Comparison of ENCODE assay signal across 20 cellular contexts in the genomic region with DNA sequence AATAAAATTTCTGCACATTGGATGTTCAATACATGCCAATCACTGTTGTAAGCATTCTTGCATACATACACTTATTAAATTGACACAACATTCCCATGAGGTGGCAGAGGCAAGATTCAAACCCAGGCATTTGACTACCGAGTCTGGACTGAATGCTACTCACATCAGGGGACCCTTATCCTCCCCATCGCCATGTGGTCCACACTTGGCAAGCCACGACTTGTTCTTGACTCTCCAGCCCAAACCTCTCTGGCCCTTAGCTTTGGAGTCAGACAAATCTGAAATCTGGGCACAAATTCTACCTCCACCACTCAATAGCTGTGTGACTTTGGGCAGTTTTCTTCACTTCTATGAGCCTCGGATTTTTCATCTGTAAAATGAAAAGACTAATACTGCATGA. TPM values are rescaled to one million over a fixed set of nuclear protein-coding genes. Genes with fewer than 3 reads are reported as not detected.
"Had no signal": no experiment of that assay in that cellular context is flagged by ENCODE, and none has a peak within 500 bp of the region (broad histone marks: within the 10 kb centered on the region; RNA-seq: fewer than 3 reads in every experiment).

No MANE protein-coding gene starts in this region.

- DNase-seq: cortex of kidney; effector CD8-positive, alpha-beta T cell; effector memory CD8-positive, alpha-beta T cell; endodermal cell; erythroblast; esophagus squamous epithelium; foreskin melanocyte; gastrocnemius medialis; glutamatergic neuron; head of caudate nucleus; heart right ventricle; hippocampal formation; left cardiac atrium; left lung; left ventricle myocardium superior; lower lobe of right lung; mesenchymal stem cell; mucosa of descending colon; naive B cell; naive thymus-derived CD8-positive, alpha-beta T cell had no signal

RNA-seq across cellular contexts. Expression of a gene that starts 57.1 kb away (rescaled TPM):
- total RNA-seq: naive thymus-derived CD8-positive, alpha-beta T cell had no signal
